Comparison of ENCODE assay signal across 25 cellular contexts in the genomic region with DNA sequence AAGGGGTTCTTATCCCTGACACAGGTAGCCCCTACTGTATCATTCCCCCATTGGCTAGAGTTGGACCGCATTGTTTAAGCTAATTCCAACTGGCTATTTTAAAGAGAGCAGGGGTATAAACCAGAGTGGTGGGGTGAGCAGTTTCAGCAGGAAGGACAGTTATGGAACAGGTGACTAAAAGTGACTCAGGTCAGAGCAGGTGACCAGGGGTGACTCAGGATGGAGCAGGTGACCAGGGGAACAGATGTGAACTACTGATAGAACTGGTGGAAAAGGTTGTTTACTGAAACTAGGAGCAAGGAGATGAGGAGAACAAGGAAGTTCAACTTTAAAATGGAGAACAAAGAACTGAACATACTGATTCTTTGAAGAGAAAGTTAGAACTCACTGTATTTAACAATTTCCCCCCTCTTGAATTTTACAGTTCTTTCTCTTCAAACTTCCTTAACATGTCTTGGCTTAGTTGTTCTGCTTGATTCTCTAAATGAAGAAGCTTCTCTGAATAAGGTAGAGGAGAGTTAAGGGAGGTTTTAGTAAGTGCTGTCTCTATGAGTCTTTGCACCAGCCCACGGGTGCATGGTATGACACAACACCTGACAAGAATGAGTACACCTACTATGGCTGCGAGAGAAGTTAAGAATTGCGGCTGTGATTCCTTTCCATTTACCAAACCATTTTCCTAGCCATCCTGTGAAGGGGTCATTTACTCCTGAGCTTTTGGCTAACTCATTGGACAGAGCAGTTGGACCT.
A peak's percentile ranks its signal among the peaks of the same experiment; 100 is the strongest.
DNase-seq lines count a peak whose midpoint lies in the region; ATAC-seq, FAIRE-seq and TF ChIP-seq lines count a peak whose summit lies in the region.
"Had no signal": no experiment of that assay in that cellular context is flagged by ENCODE, and none has a peak within 500 bp of the region (broad histone marks: within the 10 kb centered on the region; RNA-seq: fewer than 3 reads in every experiment).

No MANE protein-coding gene starts in this region.

- FAIRE-seq in urothelium cell line (lab: Jason Lieb, UNC), result peak; percentile 44
- FAIRE-seq: A204.1, GM12891, HTR-8/SVneo had no signal

- H3K27ac ChIP-seq in OCI-LY3 (ENCODE audit: low read length), result peak overlapping the region; percentile 35; the same call in 1 of the 2 replicates
- H3K27ac ChIP-seq: SK-N-MC had no signal

- DNase-seq in activated CD8-positive, alpha-beta T cell treated with anti-CD3 and anti-CD28 coated beads for 36 hours, result peak; percentile 2
- no peak for DNase-seq in activated CD8-positive, alpha-beta T cell treated with anti-CD3 and anti-CD28 coated beads, Interleukin-2, amount 10 ng/mL, durations not matched to agents 7 days and 5 days
- DNase-seq in epithelial cell of esophagus (ENCODE audit: low read depth), result peak; percentile 1
- DNase-seq in urothelium cell line (ENCODE audit: low spot score), result no peak
- no peak for DNase-seq in chondrocyte (ENCODE audit: low spot score)
- DNase-seq: BE2C; CD4-positive, CD25-positive, alpha-beta regulatory T cell; COR-L47; EL; HFFc6; IMR-90; Karpas-422; MG63; NCI-H1048; NCI-H1436; NCI-H2029; NCI-H2171; NCI-H526 treated with DMSO at 0.1 percent for 48 hours; SHP77 had no signal

- H3K4me1 Mint-ChIP-seq in activated CD8-positive, alpha-beta T cell treated with anti-CD3 and anti-CD28 coated beads for 36 hours (ENCODE audit: low read depth), result no peaks in the 10 kb centered on the region
- peaks cover 8% of the 10 kb centered on the region for H3K4me1 Mint-ChIP-seq in activated CD8-positive, alpha-beta T cell treated with anti-CD3 and anti-CD28 coated beads, Interleukin-2, amount 10 ng/mL, durations not matched to agents 7 days and 5 days (ENCODE audit: low read depth)
- no peaks in the 10 kb centered on the region for H3K4me1 Mint-ChIP-seq in chondrocyte (ENCODE audit: low read depth)
- H3K4me1 Mint-ChIP-seq: CD4-positive, CD25-positive, alpha-beta regulatory T cell had no signal

- H3K27me3 Mint-ChIP-seq in activated CD8-positive, alpha-beta T cell treated with anti-CD3 and anti-CD28 coated beads for 36 hours, result peaks cover 9% of the 10 kb centered on the region
- H3K27me3 Mint-ChIP-seq in activated CD8-positive, alpha-beta T cell treated with anti-CD3 and anti-CD28 coated beads, Interleukin-2, amount 10 ng/mL, durations not matched to agents 7 days and 5 days (ENCODE audit: low read depth), result peaks cover 5% of the 10 kb centered on the region
- H3K27me3 Mint-ChIP-seq in chondrocyte (ENCODE audit: low read depth), result peaks cover 18% of the 10 kb centered on the region

- ATAC-seq in activated CD8-positive, alpha-beta T cell treated with anti-CD3 and anti-CD28 coated beads for 36 hours, result no peak
- ATAC-seq in activated CD8-positive, alpha-beta T cell treated with anti-CD3 and anti-CD28 coated beads, Interleukin-2, amount 10 ng/mL, durations not matched to agents 7 days and 5 days, result no peak
- ATAC-seq in GM21367 (IDR thresholded peaks at IDR 0.05; ENCODE audit: unreplicated experiment), result no peak

- H3K9me3 ChIP-seq in OCI-LY3 (ENCODE audit: insufficient read depth, low read length), result peaks cover 22% of the 10 kb centered on the region; the same call in 1 of the 2 replicates
- H3K9me3 ChIP-seq: BE2C, MG63 had no signal

- H3K36me3 Mint-ChIP-seq in activated CD8-positive, alpha-beta T cell treated with anti-CD3 and anti-CD28 coated beads for 36 hours (ENCODE audit: low read depth), result no peaks in the 10 kb centered on the region
- no peaks in the 10 kb centered on the region for H3K36me3 Mint-ChIP-seq in activated CD8-positive, alpha-beta T cell treated with anti-CD3 and anti-CD28 coated beads, Interleukin-2, amount 10 ng/mL, durations not matched to agents 7 days and 5 days (ENCODE audit: low read depth)
- H3K36me3 Mint-ChIP-seq in chondrocyte (ENCODE audit: low read depth), result no peaks in the 10 kb centered on the region
- H3K36me3 Mint-ChIP-seq: CD4-positive, CD25-positive, alpha-beta regulatory T cell had no signal

- H3K4me1 ChIP-seq in OCI-LY3 (ENCODE audit: low read length), result peaks cover 9% of the 10 kb centered on the region
- H3K4me1 ChIP-seq: BE2C had no signal

- no peaks in the 10 kb centered on the region for H3K79me2 ChIP-seq in OCI-LY3 (ENCODE audit: low read length)

- H3K4me3 Mint-ChIP-seq in activated CD8-positive, alpha-beta T cell treated with anti-CD3 and anti-CD28 coated beads for 36 hours, result no peak overlapping the region
- H3K4me3 Mint-ChIP-seq in activated CD8-positive, alpha-beta T cell treated with anti-CD3 and anti-CD28 coated beads, Interleukin-2, amount 10 ng/mL, durations not matched to agents 7 days and 5 days, result no peak overlapping the region
- no peak overlapping the region for H3K4me3 Mint-ChIP-seq in chondrocyte (ENCODE audit: unreplicated experiment)
- H3K4me3 Mint-ChIP-seq: CD4-positive, CD25-positive, alpha-beta regulatory T cell; HFFc6 had no signal

- no peaks in the 10 kb centered on the region for H3K36me3 ChIP-seq in OCI-LY3 (replicated peaks; ENCODE audit: low read depth, low read length)
- H3K36me3 ChIP-seq: BE2C, MG63 had no signal

- no peak for TF ChIP-seq CTCF in activated CD8-positive, alpha-beta T cell treated with anti-CD3 and anti-CD28 coated beads for 36 hours (IDR thresholded peaks at IDR 0.05)
- TF ChIP-seq CTCF in OCI-LY3 (IDR thresholded peaks at IDR 0.05; ENCODE audit: low read depth, low read length), result no peak
- no peak for TF ChIP-seq CTCF in epithelial cell of esophagus (IDR thresholded peaks at IDR 0.05; ENCODE audit: insufficient read depth, low read depth, low read length, missing control alignments)
- no peak for TF ChIP-seq CTCF in chondrocyte (IDR thresholded peaks at IDR 0.05)

- no peaks in the 10 kb centered on the region for H3K27me3 ChIP-seq in OCI-LY3 (ENCODE audit: low read depth, low read length)
- H3K27me3 ChIP-seq: BE2C had no signal

- no peak overlapping the region for H3K4me2 ChIP-seq in OCI-LY3 (ENCODE audit: low read length)

- no peak overlapping the region for H2AFZ ChIP-seq in OCI-LY3 (ENCODE audit: low read depth, low read length)

- H4K20me1 ChIP-seq in OCI-LY3 (ENCODE audit: insufficient read depth, low read length), result no peaks in the 10 kb centered on the region

- POLR2A ChIA-PET in activated CD8-positive, alpha-beta T cell treated with anti-CD3 and anti-CD28 coated beads for 36 hours (lab: Charles Lee), result no interaction called here
- POLR2A ChIA-PET in activated CD8-positive, alpha-beta T cell treated with anti-CD3 and anti-CD28 coated beads, Interleukin-2, amount 10 ng/mL, durations not matched to agents 7 days and 5 days (lab: Charles Lee), result no interaction called here

- intact Hi-C loops in activated CD8-positive, alpha-beta T cell treated with anti-CD3 and anti-CD28 coated beads for 36 hours (cut with micrococcal nuclease), result no loop called here

- H3K27ac Mint-ChIP-seq in activated CD8-positive, alpha-beta T cell treated with anti-CD3 and anti-CD28 coated beads for 36 hours, result no peak overlapping the region
- H3K27ac Mint-ChIP-seq in activated CD8-positive, alpha-beta T cell treated with anti-CD3 and anti-CD28 coated beads, Interleukin-2, amount 10 ng/mL, durations not matched to agents 7 days and 5 days, result no peak overlapping the region
- H3K27ac Mint-ChIP-seq in chondrocyte (ENCODE audit: unreplicated experiment), result no peak overlapping the region
- H3K27ac Mint-ChIP-seq: CD4-positive, CD25-positive, alpha-beta regulatory T cell; HFFc6 had no signal

- no peak overlapping the region for H3K9ac ChIP-seq in OCI-LY3 (ENCODE audit: low read length)

- CTCF ChIA-PET in activated CD8-positive, alpha-beta T cell treated with anti-CD3 and anti-CD28 coated beads for 36 hours (lab: Charles Lee), result no interaction called here
- CTCF ChIA-PET in activated CD8-positive, alpha-beta T cell treated with anti-CD3 and anti-CD28 coated beads, Interleukin-2, amount 10 ng/mL, durations not matched to agents 7 days and 5 days (lab: Charles Lee), result no interaction called here

- H3K4me3 ChIP-seq in OCI-LY3 (ENCODE audit: low read length), result no peak overlapping the region
- H3K4me3 ChIP-seq in epithelial cell of esophagus (ENCODE audit: low read length), result no peak overlapping the region
- H3K4me3 ChIP-seq: MG63, SK-N-MC had no signal

- H3K9me3 Mint-ChIP-seq in activated CD8-positive, alpha-beta T cell treated with anti-CD3 and anti-CD28 coated beads for 36 hours, result peaks cover 1% of the 10 kb centered on the region
- H3K9me3 Mint-ChIP-seq in activated CD8-positive, alpha-beta T cell treated with anti-CD3 and anti-CD28 coated beads, Interleukin-2, amount 10 ng/mL, durations not matched to agents 7 days and 5 days (ENCODE audit: insufficient read depth), result no peaks in the 10 kb centered on the region
- peaks cover 9% of the 10 kb centered on the region for H3K9me3 Mint-ChIP-seq in chondrocyte (ENCODE audit: low read depth)

Comparison
In these comparisons a context has a peak if more than half of its experiments do, and no peak if none do; other contexts are left out.
1. DNase-seq: peak in activated CD8-positive, alpha-beta T cell treated with anti-CD3 and anti-CD28 coated beads for 36 hours (single experiment) and epithelial cell of esophagus (single experiment); none in activated CD8-positive, alpha-beta T cell treated with anti-CD3 and anti-CD28 coated beads, Interleukin-2, amount 10 ng/mL, durations not matched to agents 7 days and 5 days (single experiment), urothelium cell line (single experiment) and chondrocyte (single experiment).